Comparison of ENCODE assay signal across 27 cellular contexts in genomic region chr1:163562355-163562754, GRCh38.
"Had no signal": no experiment of that assay in that cellular context is flagged by ENCODE, and none has a peak within 500 bp of the region (broad histone marks: within the 10 kb centered on the region; RNA-seq: fewer than 3 reads in every experiment).

No MANE protein-coding gene starts in this region.

- H3K9me3 Mint-ChIP-seq: activated CD8-positive, alpha-beta T cell treated with anti-CD3 and anti-CD28 coated beads for 36 hours; activated T-helper 2 cell treated with anti-CD3 and anti-CD28 coated beads, Interferon-gamma antibody, Interleukin-2, Interleukin-4, amounts not matched to agents 10 μg/mL and 5 μg/mL and 100 μg/mL, durations not matched to agents 14 hours and 24 hours and 36 hours; dendritic cell treated with granulocyte-macrophage colony-stimulating factor and Interleukin-4, amounts not matched to agents 40 ng/mL and 50 ng/mL, for 4 days; nephron; stimulated activated naive CD8-positive, alpha-beta T cell treated with anti-CD3 and anti-CD28 coated beads, Interleukin-15, Interleukin-2, amounts not matched to agents 100 ng/mL and 50 ng/mL, for 24 hours had no signal

- H3K36me3 Mint-ChIP-seq: activated CD8-positive, alpha-beta memory T cell treated with anti-CD3 and anti-CD28 coated beads, Interleukin-2, amount 10 ng/mL, durations not matched to agents 7 days and 5 days; activated naive CD4-positive, alpha-beta T cell treated with anti-CD3 and anti-CD28 coated beads, Interleukin-2, amount 50 U/mL, for 72 hours; stimulated activated effector memory CD8-positive, alpha-beta T cell treated with anti-CD3 and anti-CD28 coated beads, Interleukin-12 subunit alpha, Interleukin-12 subunit beta, amount 100 ng/mL, for 72 hours had no signal

- H3K27ac Mint-ChIP-seq: activated CD8-positive, alpha-beta memory T cell treated with anti-CD3 and anti-CD28 coated beads, Interleukin-2, amount 10 ng/mL, durations not matched to agents 7 days and 5 days; activated CD8-positive, alpha-beta T cell treated with anti-CD3 and anti-CD28 coated beads for 36 hours; activated naive CD4-positive, alpha-beta T cell treated with anti-CD3 and anti-CD28 coated beads, Interleukin-2, amount 50 U/mL, for 72 hours; activated T-helper 2 cell treated with anti-CD3 and anti-CD28 coated beads, Interferon-gamma antibody, Interleukin-2, Interleukin-4, amounts not matched to agents 10 μg/mL and 5 μg/mL and 100 μg/mL, durations not matched to agents 14 hours and 24 hours and 36 hours; dendritic cell treated with granulocyte-macrophage colony-stimulating factor and Interleukin-4, amounts not matched to agents 40 ng/mL and 50 ng/mL, for 4 days; stimulated activated effector memory CD8-positive, alpha-beta T cell treated with anti-CD3 and anti-CD28 coated beads, Interleukin-12 subunit alpha, Interleukin-12 subunit beta, amount 100 ng/mL, for 72 hours; stimulated activated naive CD8-positive, alpha-beta T cell treated with anti-CD3 and anti-CD28 coated beads, Interleukin-15, Interleukin-2, amounts not matched to agents 100 ng/mL and 50 ng/mL, for 24 hours had no signal

- H3K4me3 Mint-ChIP-seq: activated CD8-positive, alpha-beta memory T cell treated with anti-CD3 and anti-CD28 coated beads, Interleukin-2, amount 10 ng/mL, durations not matched to agents 7 days and 5 days; activated CD8-positive, alpha-beta T cell treated with anti-CD3 and anti-CD28 coated beads for 36 hours; central memory CD8-positive, alpha-beta T cell; dendritic cell treated with granulocyte-macrophage colony-stimulating factor and Interleukin-4, amounts not matched to agents 40 ng/mL and 50 ng/mL, for 4 days; nephron; stimulated activated effector memory CD8-positive, alpha-beta T cell treated with anti-CD3 and anti-CD28 coated beads, Interleukin-12 subunit alpha, Interleukin-12 subunit beta, amount 100 ng/mL, for 72 hours; stimulated activated naive CD8-positive, alpha-beta T cell treated with anti-CD3 and anti-CD28 coated beads, Interleukin-15, Interleukin-2, amounts not matched to agents 100 ng/mL and 50 ng/mL, for 24 hours had no signal

- H3K9me3 ChIP-seq: esophagus muscularis mucosa, left lung, lower lobe of right lung, neutrophil, prostate gland, thoracic aorta, upper lobe of left lung had no signal

- H3K4me3 ChIP-seq: esophagus muscularis mucosa, left lung, lower lobe of right lung, prostate gland, skin epidermis, thoracic aorta, upper lobe of left lung had no signal

- H3K36me3 ChIP-seq: esophagus muscularis mucosa, left lung, lower lobe of right lung, neutrophil, prostate gland, thoracic aorta, upper lobe of left lung had no signal

- H3K27ac ChIP-seq: esophagus muscularis mucosa, left lung, lower lobe of right lung, neutrophil, prostate gland, skin epidermis, thoracic aorta, upper lobe of left lung had no signal

- H3K4me1 Mint-ChIP-seq: activated CD8-positive, alpha-beta memory T cell treated with anti-CD3 and anti-CD28 coated beads, Interleukin-2, amount 10 ng/mL, durations not matched to agents 7 days and 5 days; central memory CD8-positive, alpha-beta T cell; stimulated activated effector memory CD8-positive, alpha-beta T cell treated with anti-CD3 and anti-CD28 coated beads, Interleukin-12 subunit alpha, Interleukin-12 subunit beta, amount 100 ng/mL, for 72 hours had no signal

- ATAC-seq: activated CD8-positive, alpha-beta memory T cell treated with anti-CD3 and anti-CD28 coated beads, Interleukin-2, amount 10 ng/mL, durations not matched to agents 7 days and 5 days; activated CD8-positive, alpha-beta T cell treated with anti-CD3 and anti-CD28 coated beads for 36 hours; activated naive CD4-positive, alpha-beta T cell treated with anti-CD3 and anti-CD28 coated beads, Interleukin-2, amount 50 U/mL, for 72 hours; left lung; lower lobe of right lung; sciatic nerve; stimulated activated effector memory CD8-positive, alpha-beta T cell treated with anti-CD3 and anti-CD28 coated beads, Interleukin-12 subunit alpha, Interleukin-12 subunit beta, amount 100 ng/mL, for 72 hours had no signal

- H3K27me3 ChIP-seq: esophagus muscularis mucosa, left lung, neutrophil, upper lobe of left lung had no signal

- H3K4me1 ChIP-seq: esophagus muscularis mucosa, left lung, lower lobe of right lung, prostate gland, upper lobe of left lung had no signal

- H3K27me3 Mint-ChIP-seq: activated CD8-positive, alpha-beta memory T cell treated with anti-CD3 and anti-CD28 coated beads, Interleukin-2, amount 10 ng/mL, durations not matched to agents 7 days and 5 days; activated CD8-positive, alpha-beta T cell treated with anti-CD3 and anti-CD28 coated beads for 36 hours; central memory CD8-positive, alpha-beta T cell; dendritic cell treated with granulocyte-macrophage colony-stimulating factor and Interleukin-4, amounts not matched to agents 40 ng/mL and 50 ng/mL, for 4 days; stimulated activated naive CD8-positive, alpha-beta T cell treated with anti-CD3 and anti-CD28 coated beads, Interleukin-15, Interleukin-2, amounts not matched to agents 100 ng/mL and 50 ng/mL, for 24 hours had no signal

- DNase-seq: activated CD4-positive, alpha-beta T cell treated with anti-CD3 and anti-CD28 coated beads for 1 hour; activated CD4-positive, alpha-beta T cell treated with anti-CD3 and anti-CD28 coated beads, Interleukin-2, amount 50 U/mL, for 1 hour; activated CD8-positive, alpha-beta memory T cell treated with anti-CD3 and anti-CD28 coated beads, Interleukin-2, amount 10 ng/mL, durations not matched to agents 7 days and 5 days; activated CD8-positive, alpha-beta T cell treated with anti-CD3 and anti-CD28 coated beads for 36 hours; activated naive CD4-positive, alpha-beta T cell; activated T-cell treated with anti-CD3 and anti-CD28 coated beads, Interleukin-2, amount 50 U/mL, for 48 hours; left lung; lower lobe of right lung; mesenchymal stem cell; retina; stimulated activated CD4-positive, alpha-beta T cell treated with anti-CD3 and anti-CD28 coated beads, Interleukin-12 subunit alpha, Interleukin-12 subunit beta, amount 100 ng/mL, for 4 hours; stimulated activated CD4-positive, alpha-beta T cell treated with anti-CD3 and anti-CD28 coated beads, Interleukin-4, amount 100 ng/mL, for 24 hours; T-helper 9 cell; upper lobe of left lung had no signal
